18 cellular contexts compared by ENCODE assay signal in the genomic region with DNA sequence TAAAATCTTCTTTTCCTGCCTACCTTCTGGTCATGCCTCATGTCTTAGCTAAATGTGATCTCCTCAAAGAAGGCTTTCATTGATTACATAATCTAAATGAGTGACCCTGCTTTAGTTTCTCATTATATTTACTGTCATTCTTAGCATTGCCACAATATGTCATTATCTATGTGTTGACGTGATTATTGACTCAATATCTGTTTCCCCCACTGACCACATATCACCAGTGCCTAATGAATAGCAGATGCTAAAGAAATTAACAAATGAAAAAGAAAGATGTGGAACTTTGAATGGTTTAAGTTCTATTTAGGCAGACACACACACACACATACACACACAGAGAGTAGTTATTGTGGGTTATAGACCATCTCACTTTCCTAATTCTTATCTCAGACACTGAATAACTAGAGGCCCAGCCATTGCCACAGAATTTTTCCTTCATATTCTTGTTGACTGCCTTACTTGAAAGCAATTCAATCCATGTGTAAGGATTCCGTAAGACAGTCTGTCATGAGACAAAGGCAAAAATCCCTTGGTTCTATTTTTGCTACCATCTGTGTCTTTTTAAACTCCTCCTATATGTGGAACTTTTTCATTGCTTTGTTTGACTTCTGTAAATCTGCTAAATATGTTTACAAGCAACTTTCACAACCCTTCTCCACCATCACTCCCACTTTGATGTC.
DNase-seq lines count a peak whose midpoint lies in the region; ATAC-seq and TF ChIP-seq lines count a peak whose summit lies in the region.
"Had no signal": no experiment of that assay in that cellular context is flagged by ENCODE, and none has a peak within 500 bp of the region (broad histone marks: within the 10 kb centered on the region; RNA-seq: fewer than 3 reads in every experiment).

No MANE protein-coding gene starts in this region.

- H3K27ac ChIP-seq in smooth muscle cell (ENCODE audit: low read depth): peak overlapping the region; percentile 13
- H3K27ac ChIP-seq: KMS-11 had no signal

- no peaks in the 10 kb centered on the region for H4K20me1 ChIP-seq in smooth muscle cell (ENCODE audit: low read depth)

- H2AFZ ChIP-seq in smooth muscle cell (ENCODE audit: low read depth): peak overlapping the region; percentile 56

- H3F3A ChIP-seq in smooth muscle cell (ENCODE audit: low read depth): peaks cover 12% of the 10 kb centered on the region

- 39% methylated on average over 2 of the region's 2 CpGs for WGBS in smooth muscle cell (ENCODE audit: low lambda C conversion rate)

- H3K4me3 ChIP-seq in AG10803 (ENCODE audit: low read length) (no peak overlapping the region), fibroblast of the aortic adventitia (ENCODE audit: low read depth, low read length) (no peak overlapping the region), smooth muscle cell (no peak overlapping the region)

- in situ Hi-C loops in SK-MEL-5 (cut with HindIII; ENCODE audit: low pct_unique_long_range_greater_than_20kb, low sequenced_read_pairs): no loop called here

- no peaks in the 10 kb centered on the region for H3K4me1 ChIP-seq in smooth muscle cell (ENCODE audit: low read depth)
- H3K4me1 ChIP-seq: BE2C had no signal

- H3K9ac ChIP-seq in smooth muscle cell (ENCODE audit: low read depth): no peak overlapping the region
- H3K9ac ChIP-seq: KMS-11 had no signal

- no peaks in the 10 kb centered on the region for H3K9me3 ChIP-seq in smooth muscle cell (replicated peaks; ENCODE audit: low read depth)
- H3K9me3 ChIP-seq: BE2C had no signal

- H3K36me3 ChIP-seq in smooth muscle cell (ENCODE audit: low read depth): no peaks in the 10 kb centered on the region
- H3K36me3 ChIP-seq: BE2C had no signal

- TF ChIP-seq CTCF in AG10803 (conservative IDR thresholded peaks at IDR 0.05; ENCODE audit: low read length) (no peak), fibroblast of the aortic adventitia (IDR thresholded peaks at IDR 0.05; ENCODE audit: insufficient read depth, low read length) (no peak), smooth muscle cell (IDR thresholded peaks at IDR 0.05; ENCODE audit: borderline replicate concordance, insufficient read depth, poor library complexity, severe bottlenecking) (no peak)

- DNase-seq in AG10803 (ENCODE audit: low read depth): peak; percentile 86
- DNase-seq in SK-MEL-5 (ENCODE audit: low read depth, low spot score): peak; percentile 23
- peak; percentile 52 for DNase-seq in fibroblast of the aortic adventitia (ENCODE audit: low read depth)
- no peak for DNase-seq in smooth muscle cell (lab: John Stamatoyannopoulos, UW; ENCODE audit: unreplicated experiment)
- no peak for DNase-seq in superior temporal gyrus (ENCODE audit: extremely low spot score)
- no peak for DNase-seq in amniotic stem cell (lab: John Stamatoyannopoulos, UW)
- DNase-seq: ACHN; BE2C; CD4-positive, alpha-beta memory T cell; H9; MM.1S; NCI-H1105; NCI-H187 treated with DMSO at 0.1 percent for 48 hours; NCI-H446 treated with DMSO at 0.1 percent for 48 hours; NCI-H748 treated with DMSO at 0.1 percent for 48 hours; Right ventricle myocardium superior had no signal

- no peak for ATAC-seq in GM18511 (IDR thresholded peaks at IDR 0.05; ENCODE audit: unreplicated experiment)

- H3K4me2 ChIP-seq in smooth muscle cell: peak overlapping the region; percentile 41
- H3K4me2 ChIP-seq: KMS-11 had no signal

- no peaks in the 10 kb centered on the region for H3K27me3 ChIP-seq in smooth muscle cell (ENCODE audit: low read depth)
- H3K27me3 ChIP-seq: BE2C had no signal

- H3K79me2 ChIP-seq in smooth muscle cell (ENCODE audit: low read depth): no peaks in the 10 kb centered on the region

Comparison
In these comparisons a context has a peak if more than half of its experiments do, and no peak if none do; other contexts are left out.
1. DNase-seq: peak in AG10803 (single experiment), SK-MEL-5 (single experiment) and fibroblast of the aortic adventitia (single experiment); none in smooth muscle cell (single experiment), superior temporal gyrus (single experiment) and amniotic stem cell (single experiment).